In genomic region chr9:85610074-85610855, GRCh38 we compare ENCODE assay signal across 8 cellular contexts.
DNase-seq lines count a peak whose midpoint lies in the region; ATAC-seq, FAIRE-seq and TF ChIP-seq lines count a peak whose summit lies in the region.

No MANE protein-coding gene starts in this region.

- H3K4me2 ChIP-seq in OCI-LY7 (ENCODE audit: low read length) (peak overlapping the region; percentile 51), GM12878 (ENCODE audit: control insufficient read depth, insufficient read depth) (peak overlapping the region; percentile 63)

- no peaks in the 10 kb centered on the region for H3K36me3 ChIP-seq in OCI-LY7 (ENCODE audit: insufficient read depth, low read length)
- no peaks in the 10 kb centered on the region for H3K36me3 ChIP-seq in GM12878 (ENCODE audit: control insufficient read depth in 2 of 2, insufficient read depth in 2 of 2, low read length in 1 of 2)

- no peak overlapping the region for H3K4me3 ChIP-seq in OCI-LY7 (ENCODE audit: low read depth, low read length, poor library complexity, severe bottlenecking)
- no peak overlapping the region for H3K4me3 ChIP-seq in GM12878
- peak overlapping the region; percentile 27 for H3K4me3 ChIP-seq in skeletal muscle cell (ENCODE audit: low read depth, low read length)

- no peaks in the 10 kb centered on the region for H4K20me1 ChIP-seq in OCI-LY7 (ENCODE audit: insufficient read depth, low read length)
- no peaks in the 10 kb centered on the region for H4K20me1 ChIP-seq in GM12878 (ENCODE audit: control insufficient read depth, insufficient read depth)

- peaks cover 8% of the 10 kb centered on the region for H3K4me1 Mint-ChIP-seq in activated CD8-positive, alpha-beta memory T cell treated with anti-CD3 and anti-CD28 coated beads, Interleukin-2, amount 10 ng/mL, durations not matched to agents 7 days and 5 days

- FAIRE-seq in GM12878 (lab: Jason Lieb, UNC), result peak; percentile 92

- TF ChIP-seq CTCF in OCI-LY7 (conservative IDR thresholded peaks at IDR 0.05; ENCODE audit: low read length), result peak; percentile 94
- peak; percentile 68 to 88 (median 79); a peak in 5 of 6 replicates for TF ChIP-seq CTCF in GM12878 (IDR thresholded peaks at IDR 0.05 in 2 of 3, conservative IDR thresholded peaks at IDR 0.05 in 1 of 3; ENCODE audit: control insufficient read depth in 2 of 3, extremely low read depth in 1 of 3, insufficient read depth in 1 of 3, low read depth in 3 of 3, low read length in 3 of 3)

- intact Hi-C loops in OCI-LY7 (cut with micrococcal nuclease; ENCODE audit: unreplicated experiment), result no loop called here
- intact Hi-C loops in GM12878 (cut with micrococcal nuclease; ENCODE audit: unreplicated experiment), result loop anchor here (1.0 to 5.0 kb wide), 3 partner anchors 183 to 1213 kb away; no protein-coding TSS in a partner anchor

- RAD21 ChIA-PET in GM12878 (lab: Charles Lee; ENCODE audit: unreplicated experiment), result interaction anchor here (0.6 to 2.3 kb wide), 31 partner anchors 12 to 1213 kb away, joined by 3 to 20 read pairs (median 5); no protein-coding TSS in a partner anchor

- peak; percentile 55 for DNase-seq in activated CD8-positive, alpha-beta memory T cell treated with anti-CD3 and anti-CD28 coated beads, Interleukin-2, amount 10 ng/mL, durations not matched to agents 7 days and 5 days
- no peak for DNase-seq in activated CD8-positive, alpha-beta memory T cell treated with anti-CD3 and anti-CD28 coated beads for 24 hours
- DNase-seq in HuH-7.5 (ENCODE audit: low spot score), result peak; percentile 59
- DNase-seq in OCI-LY7 (ENCODE audit: low spot score), result peak; percentile 73
- DNase-seq in GM12878 (ENCODE audit: low read depth, low spot score), result peak; percentile 44
- DNase-seq in hippocampal formation (lab: John Stamatoyannopoulos, UW), result peak; percentile 53 to 96
- peak; percentile 39 for DNase-seq in skeletal muscle cell (ENCODE audit: low read depth)

- no peak overlapping the region for H3K9ac ChIP-seq in GM12878 (ENCODE audit: control insufficient read depth, insufficient read depth, low read length)

- H3K27me3 ChIP-seq in GM12878 (replicated peaks in 1 of 2; ENCODE audit: control insufficient read depth in 2 of 2, insufficient read depth in 2 of 2, low read length in 1 of 2), result no peaks in the 10 kb centered on the region

- peak; percentile 87 for TF ChIP-seq RAD21 in GM12878 (IDR thresholded peaks at IDR 0.05; ENCODE audit: insufficient read depth, low read depth, low read length)

- peak; percentile 85 for ATAC-seq in activated CD8-positive, alpha-beta memory T cell treated with anti-CD3 and anti-CD28 coated beads, Interleukin-2, amount 10 ng/mL, durations not matched to agents 7 days and 5 days
- ATAC-seq in GM21619 (IDR thresholded peaks at IDR 0.05; ENCODE audit: unreplicated experiment) (peak; percentile 97), GM12878 (peak; percentile 99)

- 74% methylated on average over 4 of the region's 4 CpGs for WGBS in GM12878 (ENCODE audit: insufficient coverage, insufficient replicate concordance, low lambda C conversion rate, missing lambda C conversion rate)

- no peak for TF ChIP-seq POLR2A in GM12878 (IDR thresholded peaks at IDR 0.05; ENCODE audit: low read depth, low read length)

- BruUV-seq in OCI-LY7 (replicated peaks; lab: Mats Ljungman, UMichigan) (no TSS peak), GM12878 (replicated peaks; lab: Mats Ljungman, UMichigan) (no TSS peak)

- H3K4me1 ChIP-seq in OCI-LY7 (ENCODE audit: insufficient read depth, low read length, poor library complexity, severe bottlenecking), result peaks cover 12% of the 10 kb centered on the region
- H3K4me1 ChIP-seq in GM12878 (ENCODE audit: control insufficient read depth, insufficient read depth, low read length), result peaks cover 4% of the 10 kb centered on the region; the same call in 1 of the 2 replicates

- SMC1A ChIA-PET in GM12878 (lab: Charles Lee; ENCODE audit: uncharacterized antibody, unreplicated experiment), result interaction anchor here (0.7 to 3.3 kb wide), 30 partner anchors 9 to 1216 kb away, joined by 3 to 21 read pairs (median 4); no protein-coding TSS in a partner anchor

- POLR2A ChIA-PET in OCI-LY7 (lab: Charles Lee) (interaction anchor here (0.5 to 1.6 kb wide), 11 partner anchors 11 to 1223 kb away, joined by 3 to 11 read pairs (median 3); no protein-coding TSS in a partner anchor), GM12878 (lab: Charles Lee) (interaction anchor here (0.5 kb wide), 1 partner anchor 216 kb away, joined by 3 read pairs; no protein-coding TSS in a partner anchor)

- in situ Hi-C loops in GM12878 (cut with MboI), result no loop called here

- peak overlapping the region; percentile 46 for H3K4me3 Mint-ChIP-seq in activated CD8-positive, alpha-beta memory T cell treated with anti-CD3 and anti-CD28 coated beads, Interleukin-2, amount 10 ng/mL, durations not matched to agents 7 days and 5 days

- H2AFZ ChIP-seq in OCI-LY7 (ENCODE audit: low read length) (peak overlapping the region; percentile 43), GM12878 (ENCODE audit: control insufficient read depth, low read depth, low read length) (peak overlapping the region; percentile 69)

- CTCF ChIA-PET in activated CD8-positive, alpha-beta memory T cell treated with anti-CD3 and anti-CD28 coated beads, Interleukin-2, amount 10 ng/mL, durations not matched to agents 7 days and 5 days (lab: Charles Lee), result interaction anchor here (0.6 to 2.1 kb wide), 27 partner anchors 9 to 1213 kb away, joined by 3 to 17 read pairs (median 3); no protein-coding TSS in a partner anchor
- CTCF ChIA-PET in OCI-LY7 (lab: Charles Lee; ENCODE audit: unreplicated experiment), result no interaction called here
- CTCF ChIA-PET in GM12878 (lab: Yijun Ruan, JAX), result interaction anchor here (0.6 to 2.2 kb wide), 72 partner anchors 8 to 1213 kb away, joined by 3 to 35 read pairs (median 4); no protein-coding TSS in a partner anchor

- H3K27ac Mint-ChIP-seq in activated CD8-positive, alpha-beta memory T cell treated with anti-CD3 and anti-CD28 coated beads, Interleukin-2, amount 10 ng/mL, durations not matched to agents 7 days and 5 days, result peak overlapping the region; percentile 79

- no peaks in the 10 kb centered on the region for H3K27me3 Mint-ChIP-seq in activated CD8-positive, alpha-beta memory T cell treated with anti-CD3 and anti-CD28 coated beads, Interleukin-2, amount 10 ng/mL, durations not matched to agents 7 days and 5 days

- H3K36me3 Mint-ChIP-seq in activated CD8-positive, alpha-beta memory T cell treated with anti-CD3 and anti-CD28 coated beads, Interleukin-2, amount 10 ng/mL, durations not matched to agents 7 days and 5 days, result peaks cover 5% of the 10 kb centered on the region

- H3K79me2 ChIP-seq in OCI-LY7 (ENCODE audit: insufficient read depth, low read depth, low read length), result 0 out of 2 replicates have a peak, but pooled peaks cover 5% of the 10 kb centered on the region
- H3K79me2 ChIP-seq in GM12878 (ENCODE audit: control insufficient read depth, insufficient read depth, low read length), result no peaks in the 10 kb centered on the region

- H3K27ac ChIP-seq in OCI-LY7 (ENCODE audit: low read depth, low read length, poor library complexity, severe bottlenecking), result no peak overlapping the region
- H3K27ac ChIP-seq in GM12878 (ENCODE audit: control insufficient read depth, insufficient read depth), result peak overlapping the region; percentile 48; the same call in 1 of the 2 replicates

- H3K9me3 Mint-ChIP-seq in activated CD8-positive, alpha-beta memory T cell treated with anti-CD3 and anti-CD28 coated beads, Interleukin-2, amount 10 ng/mL, durations not matched to agents 7 days and 5 days (ENCODE audit: low read depth), result no peaks in the 10 kb centered on the region

- H3K9me2 ChIP-seq in OCI-LY7 (ENCODE audit: insufficient read depth, low read length), result no peaks in the 10 kb centered on the region

- TF ChIP-seq EP300 in GM12878 (IDR thresholded peaks at IDR 0.05; ENCODE audit: borderline replicate concordance in 1 of 2, control insufficient read depth in 1 of 2, low read depth in 2 of 2, low read length in 2 of 2), result no peak

- no peaks in the 10 kb centered on the region for H3K9me3 ChIP-seq in OCI-LY7 (ENCODE audit: low read length)
- H3K9me3 ChIP-seq in GM12878 (replicated peaks; ENCODE audit: control insufficient read depth, insufficient read depth, low read length), result no peaks in the 10 kb centered on the region

TF ChIP-seq in GM12878, 131 proteins besides CTCF, POLR2A, EP300 and RAD21:
- TF ChIP-seq POU2F2 (IDR thresholded peaks at IDR 0.05; ENCODE audit: borderline replicate concordance, low read depth, low read length) (0 out of 3 replicates have a peak, but pooled peaks have one; percentile 17), ESRRA (IDR thresholded peaks at IDR 0.05; ENCODE audit: low read length) (no peak), LARP7 (IDR thresholded peaks at IDR 0.05) (no peak), IRF4 (IDR thresholded peaks at IDR 0.05; ENCODE audit: low read depth, low read length) (0 out of 2 replicates have a peak, but pooled peaks have one; percentile 27), SMC3 (IDR thresholded peaks at IDR 0.05; ENCODE audit: borderline replicate concordance, low read length) (peak; percentile 61; the same call in 1 of the 2 replicates), YY1 (IDR thresholded peaks at IDR 0.05; ENCODE audit: low read depth, low read length) (peak; percentile 75), CHD4 (IDR thresholded peaks at IDR 0.05) (no peak), SMARCA5 (IDR thresholded peaks at IDR 0.05) (peak; percentile 74; the same call in 1 of the 2 replicates), FOXM1 (IDR thresholded peaks at IDR 0.05; ENCODE audit: low read depth, low read length) (0 out of 2 replicates have a peak, but pooled peaks have one; percentile 39)
- TF ChIP-seq, protein P1, sequence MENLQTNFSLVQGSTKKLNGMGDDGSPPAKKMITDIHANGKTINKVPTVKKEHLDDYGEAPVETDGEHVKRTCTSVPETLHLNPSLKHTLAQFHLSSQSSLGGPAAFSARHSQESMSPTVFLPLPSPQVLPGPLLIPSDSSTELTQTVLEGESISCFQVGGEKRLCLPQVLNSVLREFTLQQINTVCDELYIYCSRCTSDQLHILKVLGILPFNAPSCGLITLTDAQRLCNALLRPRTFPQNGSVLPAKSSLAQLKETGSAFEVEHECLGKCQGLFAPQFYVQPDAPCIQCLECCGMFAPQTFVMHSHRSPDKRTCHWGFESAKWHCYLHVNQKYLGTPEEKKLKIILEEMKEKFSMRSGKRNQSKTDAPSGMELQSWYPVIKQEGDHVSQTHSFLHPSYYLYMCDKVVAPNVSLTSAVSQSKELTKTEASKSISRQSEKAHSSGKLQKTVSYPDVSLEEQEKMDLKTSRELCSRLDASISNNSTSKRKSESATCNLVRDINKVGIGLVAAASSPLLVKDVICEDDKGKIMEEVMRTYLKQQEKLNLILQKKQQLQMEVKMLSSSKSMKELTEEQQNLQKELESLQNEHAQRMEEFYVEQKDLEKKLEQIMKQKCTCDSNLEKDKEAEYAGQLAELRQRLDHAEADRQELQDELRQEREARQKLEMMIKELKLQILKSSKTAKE (IDR thresholded peaks at IDR 0.05; ENCODE audit: low read depth, poor library complexity, severe bottlenecking), result peak; percentile 35
TF ChIP-seq in GM12878: peak in this region for 7.
